Comparison of ENCODE assay signal across 1 cellular context in the genomic region with DNA sequence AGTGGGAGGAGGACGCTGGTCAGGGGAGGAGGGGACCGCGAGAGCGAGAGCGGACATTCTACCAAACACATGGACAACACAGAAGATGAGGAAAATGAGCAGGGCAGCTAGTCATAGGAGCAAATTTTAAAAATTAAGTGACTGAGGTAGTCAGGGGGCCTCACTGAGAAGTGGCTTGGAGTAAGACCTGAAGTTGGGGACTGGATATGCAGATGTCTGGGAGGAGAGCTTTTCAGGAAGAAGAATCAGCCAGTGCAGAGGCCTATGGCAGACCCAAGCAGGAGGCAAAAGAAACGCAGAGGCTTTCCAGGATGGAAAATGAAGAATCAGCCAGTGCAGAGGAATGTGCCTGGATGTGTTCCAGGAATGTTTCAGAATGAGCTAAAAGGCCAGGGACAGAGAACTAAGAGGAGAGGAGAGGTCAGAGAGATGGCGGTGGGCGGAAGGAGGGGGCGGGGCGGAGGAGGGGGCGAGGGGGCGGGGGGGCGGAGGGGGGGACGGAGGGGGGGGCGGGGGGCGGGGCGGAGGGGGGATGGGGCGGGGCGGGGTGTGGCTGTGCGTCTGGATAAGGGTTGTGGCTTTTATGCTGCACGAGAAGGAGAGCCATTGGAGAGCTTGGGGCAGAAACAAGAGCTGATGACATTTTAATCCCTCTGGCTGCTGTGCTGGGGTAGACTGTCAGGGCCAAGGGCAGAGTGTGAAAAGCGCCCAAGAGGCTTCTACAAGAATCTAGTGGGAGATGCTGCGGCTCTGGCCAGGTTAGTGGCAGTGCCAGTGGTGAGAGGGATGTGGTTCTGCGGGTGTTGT.
TF ChIP-seq lines count a peak whose summit lies in the region.

No MANE protein-coding gene starts in this region.

TF ChIP-seq in H1, 55 proteins besides CTCF, POLR2A, EP300 and RAD21 (continued from another document):
- TF ChIP-seq FOSL1 (IDR thresholded peaks at IDR 0.05; ENCODE audit: insufficient read depth, low read depth, low read length) (no peak), TAF1 (IDR thresholded peaks at IDR 0.05; ENCODE audit: low read depth, low read length) (peak; percentile 56; the same call in 1 of the 2 replicates), HDAC6 (IDR thresholded peaks at IDR 0.05; ENCODE audit: low read depth, low read length) (no peak), YY1 (IDR thresholded peaks at IDR 0.05; ENCODE audit: low read depth, low read length) (no peak), CHD2 (IDR thresholded peaks at IDR 0.05; ENCODE audit: low read length) (peak; percentile 67; the same call in 1 of the 2 replicates), PHF8 (conservative IDR thresholded peaks at IDR 0.05; ENCODE audit: low read depth, low read length) (peak; percentile 46), NRF1 (IDR thresholded peaks at IDR 0.05; ENCODE audit: low read depth, low read length) (no peak)
- TF ChIP-seq, protein P1, sequence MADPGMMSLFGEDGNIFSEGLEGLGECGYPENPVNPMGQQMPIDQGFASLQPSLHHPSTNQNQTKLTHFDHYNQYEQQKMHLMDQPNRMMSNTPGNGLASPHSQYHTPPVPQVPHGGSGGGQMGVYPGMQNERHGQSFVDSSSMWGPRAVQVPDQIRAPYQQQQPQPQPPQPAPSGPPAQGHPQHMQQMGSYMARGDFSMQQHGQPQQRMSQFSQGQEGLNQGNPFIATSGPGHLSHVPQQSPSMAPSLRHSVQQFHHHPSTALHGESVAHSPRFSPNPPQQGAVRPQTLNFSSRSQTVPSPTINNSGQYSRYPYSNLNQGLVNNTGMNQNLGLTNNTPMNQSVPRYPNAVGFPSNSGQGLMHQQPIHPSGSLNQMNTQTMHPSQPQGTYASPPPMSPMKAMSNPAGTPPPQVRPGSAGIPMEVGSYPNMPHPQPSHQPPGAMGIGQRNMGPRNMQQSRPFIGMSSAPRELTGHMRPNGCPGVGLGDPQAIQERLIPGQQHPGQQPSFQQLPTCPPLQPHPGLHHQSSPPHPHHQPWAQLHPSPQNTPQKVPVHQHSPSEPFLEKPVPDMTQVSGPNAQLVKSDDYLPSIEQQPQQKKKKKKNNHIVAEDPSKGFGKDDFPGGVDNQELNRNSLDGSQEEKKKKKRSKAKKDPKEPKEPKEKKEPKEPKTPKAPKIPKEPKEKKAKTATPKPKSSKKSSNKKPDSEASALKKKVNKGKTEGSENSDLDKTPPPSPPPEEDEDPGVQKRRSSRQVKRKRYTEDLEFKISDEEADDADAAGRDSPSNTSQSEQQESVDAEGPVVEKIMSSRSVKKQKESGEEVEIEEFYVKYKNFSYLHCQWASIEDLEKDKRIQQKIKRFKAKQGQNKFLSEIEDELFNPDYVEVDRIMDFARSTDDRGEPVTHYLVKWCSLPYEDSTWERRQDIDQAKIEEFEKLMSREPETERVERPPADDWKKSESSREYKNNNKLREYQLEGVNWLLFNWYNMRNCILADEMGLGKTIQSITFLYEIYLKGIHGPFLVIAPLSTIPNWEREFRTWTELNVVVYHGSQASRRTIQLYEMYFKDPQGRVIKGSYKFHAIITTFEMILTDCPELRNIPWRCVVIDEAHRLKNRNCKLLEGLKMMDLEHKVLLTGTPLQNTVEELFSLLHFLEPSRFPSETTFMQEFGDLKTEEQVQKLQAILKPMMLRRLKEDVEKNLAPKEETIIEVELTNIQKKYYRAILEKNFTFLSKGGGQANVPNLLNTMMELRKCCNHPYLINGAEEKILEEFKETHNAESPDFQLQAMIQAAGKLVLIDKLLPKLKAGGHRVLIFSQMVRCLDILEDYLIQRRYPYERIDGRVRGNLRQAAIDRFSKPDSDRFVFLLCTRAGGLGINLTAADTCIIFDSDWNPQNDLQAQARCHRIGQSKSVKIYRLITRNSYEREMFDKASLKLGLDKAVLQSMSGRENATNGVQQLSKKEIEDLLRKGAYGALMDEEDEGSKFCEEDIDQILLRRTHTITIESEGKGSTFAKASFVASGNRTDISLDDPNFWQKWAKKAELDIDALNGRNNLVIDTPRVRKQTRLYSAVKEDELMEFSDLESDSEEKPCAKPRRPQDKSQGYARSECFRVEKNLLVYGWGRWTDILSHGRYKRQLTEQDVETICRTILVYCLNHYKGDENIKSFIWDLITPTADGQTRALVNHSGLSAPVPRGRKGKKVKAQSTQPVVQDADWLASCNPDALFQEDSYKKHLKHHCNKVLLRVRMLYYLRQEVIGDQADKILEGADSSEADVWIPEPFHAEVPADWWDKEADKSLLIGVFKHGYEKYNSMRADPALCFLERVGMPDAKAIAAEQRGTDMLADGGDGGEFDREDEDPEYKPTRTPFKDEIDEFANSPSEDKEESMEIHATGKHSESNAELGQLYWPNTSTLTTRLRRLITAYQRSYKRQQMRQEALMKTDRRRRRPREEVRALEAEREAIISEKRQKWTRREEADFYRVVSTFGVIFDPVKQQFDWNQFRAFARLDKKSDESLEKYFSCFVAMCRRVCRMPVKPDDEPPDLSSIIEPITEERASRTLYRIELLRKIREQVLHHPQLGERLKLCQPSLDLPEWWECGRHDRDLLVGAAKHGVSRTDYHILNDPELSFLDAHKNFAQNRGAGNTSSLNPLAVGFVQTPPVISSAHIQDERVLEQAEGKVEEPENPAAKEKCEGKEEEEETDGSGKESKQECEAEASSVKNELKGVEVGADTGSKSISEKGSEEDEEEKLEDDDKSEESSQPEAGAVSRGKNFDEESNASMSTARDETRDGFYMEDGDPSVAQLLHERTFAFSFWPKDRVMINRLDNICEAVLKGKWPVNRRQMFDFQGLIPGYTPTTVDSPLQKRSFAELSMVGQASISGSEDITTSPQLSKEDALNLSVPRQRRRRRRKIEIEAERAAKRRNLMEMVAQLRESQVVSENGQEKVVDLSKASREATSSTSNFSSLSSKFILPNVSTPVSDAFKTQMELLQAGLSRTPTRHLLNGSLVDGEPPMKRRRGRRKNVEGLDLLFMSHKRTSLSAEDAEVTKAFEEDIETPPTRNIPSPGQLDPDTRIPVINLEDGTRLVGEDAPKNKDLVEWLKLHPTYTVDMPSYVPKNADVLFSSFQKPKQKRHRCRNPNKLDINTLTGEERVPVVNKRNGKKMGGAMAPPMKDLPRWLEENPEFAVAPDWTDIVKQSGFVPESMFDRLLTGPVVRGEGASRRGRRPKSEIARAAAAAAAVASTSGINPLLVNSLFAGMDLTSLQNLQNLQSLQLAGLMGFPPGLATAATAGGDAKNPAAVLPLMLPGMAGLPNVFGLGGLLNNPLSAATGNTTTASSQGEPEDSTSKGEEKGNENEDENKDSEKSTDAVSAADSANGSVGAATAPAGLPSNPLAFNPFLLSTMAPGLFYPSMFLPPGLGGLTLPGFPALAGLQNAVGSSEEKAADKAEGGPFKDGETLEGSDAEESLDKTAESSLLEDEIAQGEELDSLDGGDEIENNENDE (IDR thresholded peaks at IDR 0.05; ENCODE audit: insufficient replicate concordance, low read length) = no peak
